In the genomic region with DNA sequence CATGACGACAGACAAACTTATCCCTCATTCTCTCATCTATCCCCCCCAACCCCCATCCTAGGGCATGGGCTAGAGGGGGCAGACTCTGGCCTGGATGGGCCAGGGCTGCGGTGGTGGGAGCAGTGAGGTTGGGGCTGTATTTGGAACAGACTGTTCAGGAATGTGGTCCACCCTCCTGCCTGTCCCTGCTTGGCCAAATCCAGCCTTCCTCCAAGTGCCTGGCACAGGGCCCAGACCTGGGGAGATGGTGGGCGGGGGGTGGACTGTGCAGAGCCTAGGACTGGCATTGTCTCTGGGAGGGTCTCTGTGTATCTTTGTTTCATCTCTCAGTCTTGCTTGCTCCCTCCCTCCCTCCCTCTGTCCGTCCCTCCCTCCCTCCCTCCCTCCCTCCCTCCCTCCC, we compare ENCODE assay signal across 1 cellular context.
TF ChIP-seq lines count a peak whose summit lies in the region.

No MANE protein-coding gene starts in this region.

TF ChIP-seq in K562, 482 proteins besides CTCF, POLR2A, EP300 and RAD21:
- TF ChIP-seq FOXP4 (CRISPR knock-in tag; IDR thresholded peaks at IDR 0.05; ENCODE audit: borderline replicate concordance), result no peak
- TF ChIP-seq NFIC (IDR thresholded peaks at IDR 0.05), result peak; percentile 50
- no peak for TF ChIP-seq KHSRP (IDR thresholded peaks at IDR 0.05)
- TF ChIP-seq CXXC5 (CRISPR knock-in tag; IDR thresholded peaks at IDR 0.05), result no peak
- TF ChIP-seq STAT5A (IDR thresholded peaks at IDR 0.05; ENCODE audit: borderline replicate concordance, low read length), result no peak
- no peak for TF ChIP-seq HDAC2 (IDR thresholded peaks at IDR 0.05)
- 0 out of 2 replicates have a peak, but pooled peaks have one; percentile 43 for TF ChIP-seq POLR2G (IDR thresholded peaks at IDR 0.05; ENCODE audit: low read depth, low read length)
- no peak for TF ChIP-seq HMG20B (CRISPR knock-in tag; IDR thresholded peaks at IDR 0.05)
- no peak for TF ChIP-seq ZBTB34 (CRISPR knock-in tag; IDR thresholded peaks at IDR 0.05)
- TF ChIP-seq CHD2 (IDR thresholded peaks at IDR 0.05; ENCODE audit: low read depth, low read length), result no peak
- TF ChIP-seq ZNF785 (CRISPR knock-in tag; IDR thresholded peaks at IDR 0.05), result no peak
- no peak for TF ChIP-seq NFYB (IDR thresholded peaks at IDR 0.05; ENCODE audit: extremely low read depth, insufficient read length)
- no peak for TF ChIP-seq CCAR2 (IDR thresholded peaks at IDR 0.05; ENCODE audit: low read depth, low read length)
